9 cellular contexts compared by ENCODE assay signal in genomic region chr11:57277845-57278720, GRCh38. TPM values are rescaled to one million over a fixed set of nuclear protein-coding genes. Genes with fewer than 3 reads are reported as not detected.
A peak's percentile ranks its signal among the peaks of the same experiment; 100 is the strongest.
DNase-seq lines count a peak whose midpoint lies in the region; ATAC-seq and TF ChIP-seq lines count a peak whose summit lies in the region.
"Had no signal": no experiment of that assay in that cellular context is flagged by ENCODE, and none has a peak within 500 bp of the region (broad histone marks: within the 10 kb centered on the region; RNA-seq: fewer than 3 reads in every experiment).

No MANE protein-coding gene starts in this region.

- peaks cover 8% of the 10 kb centered on the region for H3K9me3 Mint-ChIP-seq in activated T-cell treated with anti-CD3 and anti-CD28 coated beads, Interleukin-2, amount 50 U/mL, for 4 hours

- no peak overlapping the region for H2BK12ac ChIP-seq in trophoblast cell (ENCODE audit: low read length)

- no peaks in the 10 kb centered on the region for H3K9me3 ChIP-seq in trophoblast cell (ENCODE audit: insufficient read depth, low read depth, low read length)

- peak; percentile 89 for ATAC-seq in GM18868 (IDR thresholded peaks at IDR 0.05; ENCODE audit: unreplicated experiment)
- ATAC-seq in HG03378 (IDR thresholded peaks at IDR 0.05; ENCODE audit: unreplicated experiment), result peak; percentile 85
- ATAC-seq in activated T-cell treated with anti-CD3 and anti-CD28 coated beads, Interleukin-2, amount 50 U/mL, for 4 hours, result no peak
- ATAC-seq in HG02623 (IDR thresholded peaks at IDR 0.05; ENCODE audit: unreplicated experiment), result no peak

- WGBS in trophoblast cell (ENCODE audit: extremely low coverage, insufficient coverage, insufficient read length), result no CpG with 5 or more reads among the region's 14 CpGs

- DNase-seq in BJ (ENCODE audit: low read depth), result no peak
- DNase-seq in NCI-H524 treated with DMSO at 0.1 percent for 48 hours (lab: John Stamatoyannopoulos, UW), result peak; percentile 67
- peak; percentile 8 for DNase-seq in activated T-cell treated with anti-CD3 and anti-CD28 coated beads, Interleukin-2, amount 50 U/mL, for 4 hours
- DNase-seq in glomerular endothelial cell (ENCODE audit: extremely low read depth, low read depth, low spot score), result peak; percentile 60
- peak; percentile 79 to 92 for DNase-seq in trophoblast cell

- peaks cover 3% of the 10 kb centered on the region for H3K4me1 Mint-ChIP-seq in activated T-cell treated with anti-CD3 and anti-CD28 coated beads, Interleukin-2, amount 50 U/mL, for 4 hours (ENCODE audit: low read depth)

- peak overlapping the region; percentile 92 for H3K27ac ChIP-seq in trophoblast cell (ENCODE audit: low read depth, low read length)

- peak overlapping the region; percentile 88 for H2BK5ac ChIP-seq in trophoblast cell (ENCODE audit: low read depth, low read length, poor library complexity)

- H2BK120ac ChIP-seq in trophoblast cell (ENCODE audit: insufficient read depth, low read length, poor library complexity), result peak overlapping the region; percentile 78

- no peak overlapping the region for H4K12ac ChIP-seq in trophoblast cell (ENCODE audit: low read depth, low read length)

- TF ChIP-seq CTCF in BJ (IDR thresholded peaks at IDR 0.05; ENCODE audit: insufficient read depth, low read depth, low read length), result peak; percentile 88

- no peak overlapping the region for H2AK5ac ChIP-seq in trophoblast cell (ENCODE audit: low read length)

- peaks cover 20% of the 10 kb centered on the region for H3K27me3 Mint-ChIP-seq in activated T-cell treated with anti-CD3 and anti-CD28 coated beads, Interleukin-2, amount 50 U/mL, for 4 hours (ENCODE audit: low read depth)

- H3K4me3 ChIP-seq in BJ (ENCODE audit: low read depth, low read length), result no peak overlapping the region
- H3K4me3 ChIP-seq in trophoblast cell (ENCODE audit: low read depth, low read length), result no peak overlapping the region

- H2AFZ ChIP-seq in trophoblast cell (ENCODE audit: insufficient read depth, low read length, poor library complexity), result peak overlapping the region; percentile 46

- H4K8ac ChIP-seq in trophoblast cell (ENCODE audit: low read depth, low read length), result peak overlapping the region; percentile 75

- no peak overlapping the region for H3K23ac ChIP-seq in trophoblast cell (ENCODE audit: low read length)

- H3K27me3 ChIP-seq in BJ (ENCODE audit: control insufficient read depth, insufficient read depth, low read length) (no peaks in the 10 kb centered on the region), trophoblast cell (ENCODE audit: insufficient read depth, low read length) (no peaks in the 10 kb centered on the region)

- H3K4me3 Mint-ChIP-seq in activated T-cell treated with anti-CD3 and anti-CD28 coated beads, Interleukin-2, amount 50 U/mL, for 4 hours, result no peak overlapping the region
- H3K4me3 Mint-ChIP-seq: T-cell had no signal

- CTCF ChIA-PET in BJ (lab: Yijun Ruan, JAX), result interaction anchor here (0.7 to 4.6 kb wide), 10 partner anchors 13 to 437 kb away, joined by 3 to 48 read pairs (median 4); no protein-coding TSS in a partner anchor

- H3K4me2 ChIP-seq in trophoblast cell (ENCODE audit: low read length), result peak overlapping the region; percentile 62

- peak overlapping the region; percentile 17 for H3K14ac ChIP-seq in trophoblast cell (ENCODE audit: low read length)

- no peak overlapping the region for H3K9ac ChIP-seq in trophoblast cell (ENCODE audit: low read length)

- H3K36me3 ChIP-seq in BJ (ENCODE audit: control insufficient read depth, insufficient read depth, low read length) (no peaks in the 10 kb centered on the region), trophoblast cell (ENCODE audit: control insufficient read depth in 1 of 2, insufficient read depth in 2 of 2, low read length in 2 of 2) (peaks cover 0 to 2% of the 10 kb centered on the region in 2 experiments)

- H3K18ac ChIP-seq in trophoblast cell (ENCODE audit: low read length), result no peak overlapping the region

- peaks cover 11 to 18% of the 10 kb centered on the region in 2 experiments for H3K4me1 ChIP-seq in trophoblast cell (ENCODE audit: control insufficient read depth in 1 of 2, insufficient read depth in 2 of 2, low read length in 2 of 2)

- H3K36me3 Mint-ChIP-seq in activated T-cell treated with anti-CD3 and anti-CD28 coated beads, Interleukin-2, amount 50 U/mL, for 4 hours (ENCODE audit: insufficient read depth), result no peaks in the 10 kb centered on the region
- H3K36me3 Mint-ChIP-seq: T-cell had no signal

- H4K91ac ChIP-seq in trophoblast cell (ENCODE audit: low read depth, low read length), result peak overlapping the region; percentile 69

- H3K4ac ChIP-seq in trophoblast cell (ENCODE audit: low read depth, low read length), result no peak overlapping the region

- POLR2A ChIA-PET in BJ (lab: Charles Lee), result interaction anchor here (0.6 to 1.1 kb wide), 3 partner anchors 15 to 1602 kb away, joined by 3 to 4 read pairs (median 3); no protein-coding TSS in a partner anchor

- peaks cover 15% of the 10 kb centered on the region for H3K79me1 ChIP-seq in trophoblast cell (ENCODE audit: low read length)

- H3K79me2 ChIP-seq in trophoblast cell (ENCODE audit: control insufficient read depth, insufficient read depth, low read length, poor library complexity), result no peaks in the 10 kb centered on the region

RNA-seq across cellular contexts. Expression of gene APLNR, which starts 41.0 kb away (rescaled TPM):
- polyA plus RNA-seq in BJ (2011; rRNA removed), result not detected in 2 replicates
- not detected in 2 replicates for polyA minus RNA-seq in BJ (2011; rRNA and poly(A)+ RNA removed)
- total RNA-seq in activated T-cell treated with anti-CD3 and anti-CD28 coated beads, Interleukin-2, amount 50 U/mL, for 4 hours, result not detected
- total RNA-seq in glomerular endothelial cell, result 0.10 and 0.76 TPM in 2 replicates
- polyA plus RNA-seq in trophoblast cell (2013), result 2.1 and 2.5 TPM in 2 replicates
- total RNA-seq: T-cell had no signal

RNA-seq across cellular contexts. Expression of gene TNKS1BP1, which starts 46.7 kb away (rescaled TPM):
- 51.1 and 73.7 TPM in 2 replicates for polyA plus RNA-seq in BJ (2011; rRNA removed)
- 60.0 and 61.6 TPM in 2 replicates for polyA minus RNA-seq in BJ (2011; rRNA and poly(A)+ RNA removed)
- total RNA-seq in activated T-cell treated with anti-CD3 and anti-CD28 coated beads, Interleukin-2, amount 50 U/mL, for 4 hours, result 10 to 100 TPM; 27.2 to 34.3 (median 30.7) TPM
- 107 and 154 TPM in 2 replicates for total RNA-seq in glomerular endothelial cell
- polyA plus RNA-seq in trophoblast cell (2013), result 264 and 289 TPM in 2 replicates

RNA-seq across cellular contexts. Expression of gene SSRP1, which starts 57.6 kb away (rescaled TPM):
- 100 and 102 TPM in 2 replicates for polyA plus RNA-seq in BJ (2011; rRNA removed)
- polyA minus RNA-seq in BJ (2011; rRNA and poly(A)+ RNA removed), result 83.1 and 90.6 TPM in 2 replicates
- 100 to 1,000 TPM; 287 to 317 (median 302) TPM for total RNA-seq in activated T-cell treated with anti-CD3 and anti-CD28 coated beads, Interleukin-2, amount 50 U/mL, for 4 hours
- total RNA-seq in glomerular endothelial cell, result 77.8 and 95.7 TPM in 2 replicates
- 113 and 120 TPM in 2 replicates for polyA plus RNA-seq in trophoblast cell (2013)

Comparison
In these comparisons a context has a peak if more than half of its experiments do, and no peak if none do; other contexts are left out.
1. ATAC-seq: peak in GM18868 (single experiment) and HG03378 (single experiment); none in activated T-cell treated with anti-CD3 and anti-CD28 coated beads, Interleukin-2, amount 50 U/mL, for 4 hours (0 of 2) and HG02623 (single experiment).